Comparison of ENCODE assay signal across 8 cellular contexts in genomic region chr16:54928016-54928356, GRCh38. TPM values are rescaled to one million over a fixed set of nuclear protein-coding genes. Genes with fewer than 3 reads are reported as not detected.
DNase-seq lines count a peak whose midpoint lies in the region; ATAC-seq and TF ChIP-seq lines count a peak whose summit lies in the region.

No MANE protein-coding gene starts in this region.

- peaks cover 6% of the 10 kb centered on the region for H3K9me3 Mint-ChIP-seq in activated CD4-positive, alpha-beta T cell treated with anti-CD3 and anti-CD28 coated beads, Interleukin-2, amount 10 ng/mL, durations not matched to agents 24 days and 14 days

- H3K36me3 ChIP-seq in NT2/D1 (ENCODE audit: insufficient read depth, insufficient read length, low read length) = peaks cover 2% of the 10 kb centered on the region
- H3K36me3 ChIP-seq in ectodermal cell (ENCODE audit: control insufficient read depth, insufficient read depth, low read length) = no peaks in the 10 kb centered on the region
- no peaks in the 10 kb centered on the region for H3K36me3 ChIP-seq in neutrophil

- H3K27me3 Mint-ChIP-seq in activated CD4-positive, alpha-beta T cell treated with anti-CD3 and anti-CD28 coated beads, Interleukin-2, amount 10 ng/mL, durations not matched to agents 24 days and 14 days = peaks cover 62% of the 10 kb centered on the region

- 1% methylated on average over 13 of the region's 13 CpGs for WGBS in ectodermal cell, 2 experiments

- peaks cover 27% of the 10 kb centered on the region for H3K4me1 Mint-ChIP-seq in activated CD4-positive, alpha-beta T cell treated with anti-CD3 and anti-CD28 coated beads, Interleukin-2, amount 10 ng/mL, durations not matched to agents 24 days and 14 days

- H3K27me3 ChIP-seq in NT2/D1 (ENCODE audit: insufficient read depth, insufficient read length) (peaks cover 55% of the 10 kb centered on the region), ectodermal cell (ENCODE audit: control insufficient read depth, insufficient read depth, low read length, poor library complexity, severe bottlenecking) (peaks cover 40% of the 10 kb centered on the region), neutrophil (peaks cover 100% of the 10 kb centered on the region)

- peaks cover 19% of the 10 kb centered on the region for H3K36me3 Mint-ChIP-seq in activated CD4-positive, alpha-beta T cell treated with anti-CD3 and anti-CD28 coated beads, Interleukin-2, amount 10 ng/mL, durations not matched to agents 24 days and 14 days (ENCODE audit: low read depth)

- intact Hi-C loops in activated CD4-positive, alpha-beta T cell treated with anti-CD3 and anti-CD28 coated beads, Interleukin-2, amount 10 ng/mL, durations not matched to agents 24 days and 14 days (cut with micrococcal nuclease) = loop anchor here (2.0 to 10.0 kb wide), 5 partner anchors 973 to 1393 kb away; partner anchors contain the start of genes FTO and GNAO1

- H3K4me1 ChIP-seq in NT2/D1 (ENCODE audit: insufficient read depth, insufficient read length) = peaks cover 9% of the 10 kb centered on the region
- H3K4me1 ChIP-seq in ectodermal cell (ENCODE audit: control insufficient read depth, insufficient read depth, low read length) = peaks cover 7% of the 10 kb centered on the region
- peaks cover 29 to 39% of the 10 kb centered on the region in 2 experiments for H3K4me1 ChIP-seq in neutrophil (ENCODE audit: control insufficient read depth in 1 of 2, insufficient read depth in 1 of 2, low read depth in 1 of 2, low read length in 1 of 2)

- peak overlapping the region; percentile 80 for H3K4me3 Mint-ChIP-seq in activated CD4-positive, alpha-beta T cell treated with anti-CD3 and anti-CD28 coated beads, Interleukin-2, amount 10 ng/mL, durations not matched to agents 24 days and 14 days

- peak overlapping the region; percentile 33 for H3K4me3 ChIP-seq in NT2/D1 (ENCODE audit: insufficient read length, low read depth)
- peak overlapping the region; percentile 81 for H3K4me3 ChIP-seq in ectodermal cell (ENCODE audit: insufficient read depth, low read depth, low read length)
- H3K4me3 ChIP-seq in neutrophil (ENCODE audit: low read depth in 1 of 2, low read length in 1 of 2) = peak overlapping the region; percentile 35 to 65

- ATAC-seq in GM21360 (IDR thresholded peaks at IDR 0.05; ENCODE audit: unreplicated experiment) (no peak), GM19328 (IDR thresholded peaks at IDR 0.05; ENCODE audit: unreplicated experiment) (no peak), GM19324 (IDR thresholded peaks at IDR 0.05; ENCODE audit: low FRiP score, unreplicated experiment) (no peak)

- no peak for TF ChIP-seq CTCF in neutrophil (IDR thresholded peaks at IDR 0.05)

- H3K27ac ChIP-seq in ectodermal cell (ENCODE audit: insufficient read depth, low read depth, low read length, poor library complexity, severe bottlenecking) (no peak overlapping the region), neutrophil (no peak overlapping the region)

- H3K9ac ChIP-seq in NT2/D1 (ENCODE audit: insufficient read length, low read depth) = peak overlapping the region; percentile 46

- H3K9me3 ChIP-seq in NT2/D1 (ENCODE audit: insufficient read depth, low read length) (no peaks in the 10 kb centered on the region), ectodermal cell (ENCODE audit: control insufficient read depth, low read length) (no peaks in the 10 kb centered on the region), neutrophil (no peaks in the 10 kb centered on the region)

- H3K27ac Mint-ChIP-seq in activated CD4-positive, alpha-beta T cell treated with anti-CD3 and anti-CD28 coated beads, Interleukin-2, amount 10 ng/mL, durations not matched to agents 24 days and 14 days = peak overlapping the region; percentile 6

- peak; percentile 66 for DNase-seq in activated CD4-positive, alpha-beta T cell treated with anti-CD3 and anti-CD28 coated beads, Interleukin-2, amount 10 ng/mL, durations not matched to agents 24 days and 14 days
- DNase-seq in activated CD4-positive, alpha-beta T cell treated with anti-CD3 and anti-CD28 coated beads for 4 hours = no peak
- no peak for DNase-seq in NT2/D1 (ENCODE audit: low read depth, low spot score)

RNA-seq across cellular contexts. Expression of gene IRX5, which starts 2.7 kb away (rescaled TPM):
- total RNA-seq in activated CD4-positive, alpha-beta T cell treated with anti-CD3 and anti-CD28 coated beads, Interleukin-2, amount 10 ng/mL, durations not matched to agents 24 days and 14 days = 0.12 TPM in 1 of 2 replicates, not detected in the other
- polyA plus RNA-seq in ectodermal cell (2013, experiment 1 of 4) = 10.4 TPM
- 8.4 TPM for polyA plus RNA-seq in ectodermal cell (2013, experiment 2 of 4)
- 16.8 TPM for polyA plus RNA-seq in ectodermal cell (2013, experiment 3 of 4)
- polyA plus RNA-seq in ectodermal cell (2013, experiment 4 of 4) = 16.0 TPM
